ENCODE assay signal across 8 cellular contexts in genomic region chr19:51986309-51987291, GRCh38. TPM values are rescaled to one million over a fixed set of nuclear protein-coding genes. Genes with fewer than 3 reads are reported as not detected.
DNase-seq lines count a peak whose midpoint lies in the region; ATAC-seq and TF ChIP-seq lines count a peak whose summit lies in the region.

Gene ZNF350 (minus strand): TSS chr19:51986840. CDS start chr19:51974360, 12,480 bp downstream.

- H3K79me2 ChIP-seq in trophoblast cell (ENCODE audit: control insufficient read depth, insufficient read depth, low read length, poor library complexity), result peaks cover 2% of the 10 kb centered on the region

- H2BK12ac ChIP-seq in trophoblast cell (ENCODE audit: low read length), result no peak within 1 kb of the TSS

- peaks cover 19 to 55% (median 44%) of the 10 kb centered on the region in 3 donors for H3K9me3 Mint-ChIP-seq in T-cell

- no peak within 1 kb of the TSS for H2BK120ac ChIP-seq in trophoblast cell (ENCODE audit: insufficient read depth, low read length, poor library complexity)

- no peak within 1 kb of the TSS for H3K23ac ChIP-seq in trophoblast cell (ENCODE audit: low read length)

- no peaks in the 10 kb centered on the region for H3K79me1 ChIP-seq in trophoblast cell (ENCODE audit: low read length)

- peak within 1 kb of the TSS; percentile 63 for H3K4ac ChIP-seq in trophoblast cell (ENCODE audit: low read depth, low read length)

- WGBS in adrenal gland, 4 donors, result 2 to 3% (median 3%) methylated on average over 33 of the region's 33 CpGs
- WGBS in trophoblast cell (ENCODE audit: extremely low coverage, insufficient coverage, insufficient read length), result no CpG with 5 or more reads among the region's 33 CpGs
- WGBS in tibial nerve, 2 donors, result 3 to 4% methylated on average over 28 to 33 of the region's 33 CpGs

- no peaks in the 10 kb centered on the region for H3K27me3 ChIP-seq in adrenal gland
- H3K27me3 ChIP-seq in trophoblast cell (ENCODE audit: insufficient read depth, low read length), result no peaks in the 10 kb centered on the region
- no peaks in the 10 kb centered on the region for H3K27me3 ChIP-seq in tibial nerve

- peaks cover 16 to 31% (median 24%) of the 10 kb centered on the region in 3 donors for H3K4me1 Mint-ChIP-seq in T-cell

- H3K14ac ChIP-seq in trophoblast cell (ENCODE audit: low read length), result peak within 1 kb of the TSS; percentile 25

- H3K36me3 Mint-ChIP-seq in T-cell, result peaks cover 61% of the 10 kb centered on the region

- peak in 1 of 2 donors; percentile 63 for TF ChIP-seq POLR2A in adrenal gland (IDR thresholded peaks at IDR 0.05)
- peak in 1 of 2 donors; percentile 21 for TF ChIP-seq POLR2A in tibial nerve (IDR thresholded peaks at IDR 0.05)

- H3K27ac ChIP-seq in adrenal gland (peak within 1 kb of the TSS in 4 of 5 donors; percentile 50 to 65 (median 53)), trophoblast cell (ENCODE audit: low read depth, low read length) (no peak within 1 kb of the TSS), tibial nerve (peak within 1 kb of the TSS; percentile 59 to 85 (median 80))

- peak; percentile 89 to 97 for TF ChIP-seq EP300 in tibial nerve (IDR thresholded peaks at IDR 0.05)

- H2AK5ac ChIP-seq in trophoblast cell (ENCODE audit: low read length), result no peak within 1 kb of the TSS

- DNase-seq in DMS79 treated with DMSO at 0.1 percent for 48 hours (lab: John Stamatoyannopoulos, UW) (peak; percentile 69), H4 (ENCODE audit: low spot score) (peak; percentile 99), NAMALWA (ENCODE audit: low spot score) (peak; percentile 94), T-cell (peak; percentile 72 to 93 (median 88)), adrenal gland (peak; percentile 94 to 97 (median 94)), cardiac septum (ENCODE audit: low spot score) (peak; percentile 98), trophoblast cell (peak; percentile 96 to 97), tibial nerve (ENCODE audit: low spot score in 2 of 2) (peak; percentile 83 to 97)

- H3K18ac ChIP-seq in trophoblast cell (ENCODE audit: low read length), result no peak within 1 kb of the TSS

- H3K4me1 ChIP-seq in adrenal gland (replicated peaks in 1 of 2) (peaks cover 6 to 9% of the 10 kb centered on the region in 2 donors), trophoblast cell (ENCODE audit: control insufficient read depth in 1 of 2, insufficient read depth in 2 of 2, low read length in 2 of 2) (peaks cover 0 to 3% of the 10 kb centered on the region in 2 experiments), tibial nerve (peaks cover 0 to 13% (median 10%) of the 10 kb centered on the region in 4 donors)

- peak within 1 kb of the TSS; percentile 93 to 95 for H3K27ac Mint-ChIP-seq in T-cell

- ATAC-seq in T-cell (replicated peaks in 1 of 4), result peak; percentile 96 to 98 (median 98)

- H3K4me3 Mint-ChIP-seq in T-cell, result peak within 1 kb of the TSS; percentile 95 to 99 (median 96)

- peak within 1 kb of the TSS; percentile 62 for H4K91ac ChIP-seq in trophoblast cell (ENCODE audit: low read depth, low read length)

- no peaks in the 10 kb centered on the region for H3K36me3 ChIP-seq in adrenal gland (replicated peaks in 1 of 2)
- H3K36me3 ChIP-seq in trophoblast cell (ENCODE audit: control insufficient read depth in 1 of 2, insufficient read depth in 2 of 2, low read length in 2 of 2), result no peaks in the 10 kb centered on the region
- peaks cover 0 to 48% (median 0%) of the 10 kb centered on the region in 3 donors for H3K36me3 ChIP-seq in tibial nerve

- CTCF ChIA-PET in T-cell (lab: Charles Lee), result no interaction called here

- H3K9me3 ChIP-seq in adrenal gland (replicated peaks in 1 of 3) (peaks cover 0 to 24% (median 0%) of the 10 kb centered on the region in 3 donors), trophoblast cell (ENCODE audit: insufficient read depth, low read depth, low read length) (peaks cover 10% of the 10 kb centered on the region), tibial nerve (peaks cover 0 to 78% (median 22%) of the 10 kb centered on the region in 4 donors)

- peak within 1 kb of the TSS; percentile 81 for H2AFZ ChIP-seq in trophoblast cell (ENCODE audit: insufficient read depth, low read length, poor library complexity)

- intact Hi-C loops in adrenal gland (cut with DNase I) (no loop called here), cardiac septum (cut with DNase I) (loop anchor here (1.0 to 5.0 kb wide), 4 partner anchors 41 to 99 kb away; partner anchors contain the start of genes ZNF432, ZNF577, ZNF613 and ZNF614)

- H4K12ac ChIP-seq in trophoblast cell (ENCODE audit: low read depth, low read length), result peak within 1 kb of the TSS; percentile 39

- peak within 1 kb of the TSS; percentile 99 for H3K4me2 ChIP-seq in trophoblast cell (ENCODE audit: low read length)

- H3K27me3 Mint-ChIP-seq in T-cell, result no peaks in the 10 kb centered on the region

- peak within 1 kb of the TSS; percentile 75 for H4K8ac ChIP-seq in trophoblast cell (ENCODE audit: low read depth, low read length)

- H3K4me3 ChIP-seq in adrenal gland (peak within 1 kb of the TSS; percentile 45 to 94 (median 72)), trophoblast cell (ENCODE audit: low read depth, low read length) (peak within 1 kb of the TSS; percentile 92), tibial nerve (peak within 1 kb of the TSS; percentile 66 to 83 (median 80))

- H3K9ac ChIP-seq in trophoblast cell (ENCODE audit: low read length), result peak within 1 kb of the TSS; percentile 83

- TF ChIP-seq CTCF in adrenal gland (IDR thresholded peaks at IDR 0.05), result no peak
- TF ChIP-seq CTCF in tibial nerve (IDR thresholded peaks at IDR 0.05), result peak in 1 of 5 experiments; percentile 20

- H2BK5ac ChIP-seq in trophoblast cell (ENCODE audit: low read depth, low read length, poor library complexity), result no peak within 1 kb of the TSS

- POLR2A ChIA-PET in T-cell (lab: Charles Lee), result no interaction called here

RNA-seq across cellular contexts. Expression of gene ZNF350, which starts in this region (rescaled TPM):
- 5.7 and 7.1 TPM in 2 replicates for total RNA-seq in H4 (2014; rRNA removed; shearing (Covaris generic))
- total RNA-seq in T-cell, result 10 to 100 TPM; 27.4 to 33.4 (median 29.0) TPM
- total RNA-seq in adrenal gland, result 10 to 100 TPM in 5 of 8 donors, 1 to 10 TPM in 3; 4.5 to 12.8 (median 11.1) TPM
- polyA plus RNA-seq in adrenal gland, result 10 to 100 TPM in 2 of 3 donors, 1 to 10 TPM in 1; 8.0 to 10.9 (median 10.2) TPM
- 8.2 TPM for total RNA-seq in cardiac septum
- polyA plus RNA-seq in trophoblast cell (2013), result 5.1 and 5.2 TPM in 2 replicates
- total RNA-seq in tibial nerve, result 10 to 100 TPM in 2 of 4 donors, 1 to 10 TPM in 2; 7.2 to 16.7 (median 9.9) TPM
